1 cellular context compared by ENCODE assay signal in genomic region chr12:108815369-108815768, GRCh38.
TF ChIP-seq lines count a peak whose summit lies in the region.

No MANE protein-coding gene starts in this region.

TF ChIP-seq in WTC11, 78 proteins besides CTCF, POLR2A, EP300 and RAD21 (continued from another document):
- TF ChIP-seq AFF4 (CRISPR knock-in tag; IDR thresholded peaks at IDR 0.05; ENCODE audit: borderline replicate concordance) (no peak), ELF4 (CRISPR knock-in tag; IDR thresholded peaks at IDR 0.05; ENCODE audit: low read depth) (no peak), JUN (CRISPR knock-in tag; IDR thresholded peaks at IDR 0.05) (no peak), ZNF671 (CRISPR knock-in tag; IDR thresholded peaks at IDR 0.05) (no peak), IRF1 (CRISPR knock-in tag; IDR thresholded peaks at IDR 0.05) (no peak)
